In genomic region chr1:196861429-196861828, GRCh38 we compare ENCODE assay signal across 19 cellular contexts. TPM values are rescaled to one million over a fixed set of nuclear protein-coding genes. Genes with fewer than 3 reads are reported as not detected.
A peak's percentile ranks its signal among the peaks of the same experiment; 100 is the strongest.
DNase-seq lines count a peak whose midpoint lies in the region; ATAC-seq and TF ChIP-seq lines count a peak whose summit lies in the region.
"Had no signal": no experiment of that assay in that cellular context is flagged by ENCODE, and none has a peak within 500 bp of the region (broad histone marks: within the 10 kb centered on the region; RNA-seq: fewer than 3 reads in every experiment).

No MANE protein-coding gene starts in this region.

- DNase-seq in HT1080 (ENCODE audit: low read depth) = peak; percentile 41
- DNase-seq in RWPE2 (ENCODE audit: low spot score) = no peak
- peak; percentile 12 for DNase-seq in fibroblast of the aortic adventitia (ENCODE audit: low read depth)
- no peak for DNase-seq in right cardiac atrium
- DNase-seq in left ventricle myocardium superior = no peak
- no peak for DNase-seq in activated CD8-positive, alpha-beta memory T cell treated with anti-CD3 and anti-CD28 coated beads, Interleukin-2, amount 10 ng/mL, durations not matched to agents 7 days and 5 days
- DNase-seq: BE2C; CD4-positive, alpha-beta memory T cell; COR-L47; DMS 273 treated with DMSO at 0.1 percent for 48 hours; DMS79; GOT3; H9 had no signal

- no peak for TF ChIP-seq CTCF in RWPE2 (IDR thresholded peaks at IDR 0.05; ENCODE audit: poor library complexity, severe bottlenecking)
- TF ChIP-seq CTCF in fibroblast of the aortic adventitia (IDR thresholded peaks at IDR 0.05; ENCODE audit: insufficient read depth, low read length) = no peak

- H3K9me3 ChIP-seq in RWPE2 (ENCODE audit: severe bottlenecking) = no peaks in the 10 kb centered on the region
- H3K9me3 ChIP-seq in right cardiac atrium (ENCODE audit: control insufficient read depth, low read length) = no peaks in the 10 kb centered on the region
- H3K9me3 ChIP-seq: A549, BE2C had no signal

- 42% methylated on average over 2 of the region's 2 CpGs for WGBS in right cardiac atrium

- H3K27ac Mint-ChIP-seq in activated CD8-positive, alpha-beta memory T cell treated with anti-CD3 and anti-CD28 coated beads, Interleukin-2, amount 10 ng/mL, durations not matched to agents 7 days and 5 days = no peak overlapping the region
- H3K27ac Mint-ChIP-seq: CD4-positive, alpha-beta memory T cell; H9; IgD-negative memory B cell had no signal

- H3K4me3 ChIP-seq in RWPE2 (ENCODE audit: severe bottlenecking) = no peak overlapping the region
- no peak overlapping the region for H3K4me3 ChIP-seq in fibroblast of the aortic adventitia (ENCODE audit: low read depth, low read length)
- no peak overlapping the region for H3K4me3 ChIP-seq in right cardiac atrium (ENCODE audit: low read length)
- H3K4me3 ChIP-seq: A549 had no signal

- intact Hi-C loops in right cardiac atrium (cut with DNase I) = no loop called here
- intact Hi-C loops in left ventricle myocardium superior (cut with micrococcal nuclease) = no loop called here

- H3K4me1 Mint-ChIP-seq in activated CD8-positive, alpha-beta memory T cell treated with anti-CD3 and anti-CD28 coated beads, Interleukin-2, amount 10 ng/mL, durations not matched to agents 7 days and 5 days = no peaks in the 10 kb centered on the region
- H3K4me1 Mint-ChIP-seq: CD4-positive, alpha-beta memory T cell; H9; IgD-negative memory B cell had no signal

- H3K9me3 Mint-ChIP-seq in activated CD8-positive, alpha-beta memory T cell treated with anti-CD3 and anti-CD28 coated beads, Interleukin-2, amount 10 ng/mL, durations not matched to agents 7 days and 5 days (ENCODE audit: low read depth) = no peaks in the 10 kb centered on the region
- H3K9me3 Mint-ChIP-seq: H9 had no signal

- H3K27me3 Mint-ChIP-seq in activated CD8-positive, alpha-beta memory T cell treated with anti-CD3 and anti-CD28 coated beads, Interleukin-2, amount 10 ng/mL, durations not matched to agents 7 days and 5 days = no peaks in the 10 kb centered on the region
- H3K27me3 Mint-ChIP-seq: IgD-negative memory B cell had no signal

- CTCF ChIA-PET in activated CD8-positive, alpha-beta memory T cell treated with anti-CD3 and anti-CD28 coated beads, Interleukin-2, amount 10 ng/mL, durations not matched to agents 7 days and 5 days (lab: Charles Lee) = no interaction called here

- H3K4me1 ChIP-seq in RWPE2 (ENCODE audit: insufficient read depth, poor library complexity, severe bottlenecking) (no peaks in the 10 kb centered on the region), right cardiac atrium (ENCODE audit: control insufficient read depth, insufficient read depth, low read length) (no peaks in the 10 kb centered on the region)
- H3K4me1 ChIP-seq: A549, BE2C had no signal

- H3K36me3 Mint-ChIP-seq in activated CD8-positive, alpha-beta memory T cell treated with anti-CD3 and anti-CD28 coated beads, Interleukin-2, amount 10 ng/mL, durations not matched to agents 7 days and 5 days = no peaks in the 10 kb centered on the region
- H3K36me3 Mint-ChIP-seq: CD4-positive, alpha-beta memory T cell; IgD-negative memory B cell had no signal

- no peak overlapping the region for H3K4me3 Mint-ChIP-seq in activated CD8-positive, alpha-beta memory T cell treated with anti-CD3 and anti-CD28 coated beads, Interleukin-2, amount 10 ng/mL, durations not matched to agents 7 days and 5 days
- H3K4me3 Mint-ChIP-seq: CD4-positive, alpha-beta memory T cell; H9; IgD-negative memory B cell had no signal

- H3K27ac ChIP-seq in RWPE2 (ENCODE audit: poor library complexity, severe bottlenecking) (no peak overlapping the region), right cardiac atrium (ENCODE audit: low read length) (no peak overlapping the region)
- H3K27ac ChIP-seq: A549, C4-2B had no signal

- H3K36me3 ChIP-seq in RWPE2 (ENCODE audit: low read depth) = no peaks in the 10 kb centered on the region
- H3K36me3 ChIP-seq: BE2C had no signal

- H3K27me3 ChIP-seq in RWPE2 (ENCODE audit: insufficient read depth, poor library complexity, severe bottlenecking) (no peaks in the 10 kb centered on the region), right cardiac atrium (ENCODE audit: control insufficient read depth, insufficient read depth) (no peaks in the 10 kb centered on the region)

- ATAC-seq in RWPE2 (ENCODE audit: low read depth) (peak; percentile 61; the same call in 2 of the 3 replicates), right cardiac atrium (no peak), left ventricle myocardium superior (no peak)
- no peak for ATAC-seq in activated CD8-positive, alpha-beta memory T cell treated with anti-CD3 and anti-CD28 coated beads, Interleukin-2, amount 10 ng/mL, durations not matched to agents 7 days and 5 days
- ATAC-seq: A549 had no signal

RNA-seq across cellular contexts. Expression of gene CFHR4, which starts 26.4 kb away (rescaled TPM):
- not detected in 2 replicates for total RNA-seq in HT1080 (2014; rRNA removed; shearing (Covaris generic))
- polyA plus RNA-seq in HT1080 (2015; cell fraction: cytosol; rRNA removed) = not detected in 2 replicates
- not detected in 2 replicates for polyA plus RNA-seq in HT1080 (2015; cell fraction: nucleus; rRNA removed)
- under 0.01 TPM in 1 of 2 replicates, not detected in the other for total RNA-seq in fibroblast of the aortic adventitia (ENCODE audit: low replicate concordance)
- total RNA-seq in right cardiac atrium = not detected
- polyA plus RNA-seq in right cardiac atrium = not detected
- not detected for total RNA-seq in left ventricle myocardium superior
- total RNA-seq in activated CD8-positive, alpha-beta memory T cell treated with anti-CD3 and anti-CD28 coated beads, Interleukin-2, amount 10 ng/mL, durations not matched to agents 7 days and 5 days = not detected
- total RNA-seq: CD4-positive, alpha-beta memory T cell; G401; H9; HT-29 had no signal
- polyA plus RNA-seq: A549; AG04450; CD4-positive, alpha-beta memory T cell; IgD-negative memory B cell had no signal

RNA-seq across cellular contexts. Expression of gene CFHR1, which starts 41.9 kb away (rescaled TPM):
- not detected in 2 replicates for total RNA-seq in HT1080 (2014; rRNA removed; shearing (Covaris generic))
- polyA plus RNA-seq in HT1080 (2015; cell fraction: cytosol; rRNA removed) = not detected in 2 replicates
- polyA plus RNA-seq in HT1080 (2015; cell fraction: nucleus; rRNA removed) = not detected in 2 replicates
- total RNA-seq in fibroblast of the aortic adventitia (ENCODE audit: low replicate concordance) (1.1 TPM in 1 of 2 replicates, not detected in the other), right cardiac atrium (not detected), left ventricle myocardium superior (not detected)
- 0.09 TPM for polyA plus RNA-seq in right cardiac atrium
- not detected for total RNA-seq in activated CD8-positive, alpha-beta memory T cell treated with anti-CD3 and anti-CD28 coated beads, Interleukin-2, amount 10 ng/mL, durations not matched to agents 7 days and 5 days
- total RNA-seq: CD4-positive, alpha-beta memory T cell; G401; H9; HT-29 had no signal
- polyA plus RNA-seq: CD4-positive, alpha-beta memory T cell; IgD-negative memory B cell had no signal

Comparison
In these comparisons a context has a peak if more than half of its experiments do, and no peak if none do; other contexts are left out.
1. DNase-seq: peak in HT1080 (single experiment) and fibroblast of the aortic adventitia (single experiment); none in RWPE2 (single experiment), right cardiac atrium (0 of 3), left ventricle myocardium superior (single experiment) and activated CD8-positive, alpha-beta memory T cell treated with anti-CD3 and anti-CD28 coated beads, Interleukin-2, amount 10 ng/mL, durations not matched to agents 7 days and 5 days (single experiment).